Comparison of ENCODE assay signal across 14 cellular contexts in genomic region chr20:58719258-58719657, GRCh38. TPM values are rescaled to one million over a fixed set of nuclear protein-coding genes. Genes with fewer than 3 reads are reported as not detected.
DNase-seq lines count a peak whose midpoint lies in the region; ATAC-seq and TF ChIP-seq lines count a peak whose summit lies in the region.
"Had no signal": no experiment of that assay in that cellular context is flagged by ENCODE, and none has a peak within 500 bp of the region (broad histone marks: within the 10 kb centered on the region; RNA-seq: fewer than 3 reads in every experiment).

No MANE protein-coding gene starts in this region.

- no peak overlapping the region for H3K4me3 Mint-ChIP-seq in activated CD8-positive, alpha-beta T cell treated with anti-CD3 and anti-CD28 coated beads, Interleukin-2, amount 10 ng/mL, durations not matched to agents 7 days and 5 days
- H3K4me3 Mint-ChIP-seq in activated CD8-positive, alpha-beta T cell treated with anti-CD3 and anti-CD28 coated beads for 36 hours = no peak overlapping the region
- H3K4me3 Mint-ChIP-seq: activated naive CD8-positive, alpha-beta T cell treated with anti-CD3 and anti-CD28 coated beads, Interleukin-2, amount 10 ng/mL, durations not matched to agents 7 days and 5 days had no signal

- H3K27ac ChIP-seq in spleen = no peak overlapping the region
- H3K27ac ChIP-seq: gastrocnemius medialis, SK-N-MC had no signal

- peaks cover 0 to 40% (median 8%) of the 10 kb centered on the region in 7 donors for H3K27me3 ChIP-seq in spleen (replicated peaks in 1 of 7)

- TF ChIP-seq POLR2A in NB4 (IDR thresholded peaks at IDR 0.05; ENCODE audit: extremely low read depth, insufficient read length) = no peak
- TF ChIP-seq POLR2A in spleen (IDR thresholded peaks at IDR 0.05) = no peak

- no peaks in the 10 kb centered on the region for H3K36me3 Mint-ChIP-seq in activated CD8-positive, alpha-beta T cell treated with anti-CD3 and anti-CD28 coated beads, Interleukin-2, amount 10 ng/mL, durations not matched to agents 7 days and 5 days (ENCODE audit: low read depth)
- H3K36me3 Mint-ChIP-seq in activated CD8-positive, alpha-beta T cell treated with anti-CD3 and anti-CD28 coated beads for 36 hours (ENCODE audit: low read depth) = no peaks in the 10 kb centered on the region
- H3K36me3 Mint-ChIP-seq: activated naive CD8-positive, alpha-beta T cell treated with anti-CD3 and anti-CD28 coated beads, Interleukin-2, amount 10 ng/mL, durations not matched to agents 7 days and 5 days had no signal

- WGBS in spleen, 5 donors = 72 to 95% (median 83%) methylated on average over 5 to 7 of the region's 7 CpGs

- intact Hi-C loops in activated CD8-positive, alpha-beta T cell treated with anti-CD3 and anti-CD28 coated beads for 36 hours (cut with micrococcal nuclease) = no loop called here
- intact Hi-C loops in spleen (cut with DNase I; ENCODE audit: low total_unique reads) = no loop called here

- TF ChIP-seq CTCF in activated CD8-positive, alpha-beta T cell treated with anti-CD3 and anti-CD28 coated beads for 36 hours (IDR thresholded peaks at IDR 0.05) = no peak
- TF ChIP-seq CTCF in NB4 (IDR thresholded peaks at IDR 0.05; ENCODE audit: low read depth, low read length) (no peak), spleen (IDR thresholded peaks at IDR 0.05 in 8 of 11, conservative IDR thresholded peaks at IDR 0.05 in 3 of 11) (no peak)

- no peaks in the 10 kb centered on the region for H3K9me3 Mint-ChIP-seq in activated CD8-positive, alpha-beta T cell treated with anti-CD3 and anti-CD28 coated beads, Interleukin-2, amount 10 ng/mL, durations not matched to agents 7 days and 5 days (ENCODE audit: insufficient read depth)
- H3K9me3 Mint-ChIP-seq in activated CD8-positive, alpha-beta T cell treated with anti-CD3 and anti-CD28 coated beads for 36 hours = no peaks in the 10 kb centered on the region
- H3K9me3 Mint-ChIP-seq: activated naive CD8-positive, alpha-beta T cell treated with anti-CD3 and anti-CD28 coated beads, Interleukin-2, amount 10 ng/mL, durations not matched to agents 7 days and 5 days had no signal

- POLR2A ChIA-PET in activated CD8-positive, alpha-beta T cell treated with anti-CD3 and anti-CD28 coated beads, Interleukin-2, amount 10 ng/mL, durations not matched to agents 7 days and 5 days (lab: Charles Lee) = no interaction called here
- POLR2A ChIA-PET in activated CD8-positive, alpha-beta T cell treated with anti-CD3 and anti-CD28 coated beads for 36 hours (lab: Charles Lee) = no interaction called here

- no peak overlapping the region for H3K27ac Mint-ChIP-seq in activated CD8-positive, alpha-beta T cell treated with anti-CD3 and anti-CD28 coated beads, Interleukin-2, amount 10 ng/mL, durations not matched to agents 7 days and 5 days
- H3K27ac Mint-ChIP-seq in activated CD8-positive, alpha-beta T cell treated with anti-CD3 and anti-CD28 coated beads for 36 hours = no peak overlapping the region
- H3K27ac Mint-ChIP-seq: activated naive CD8-positive, alpha-beta T cell treated with anti-CD3 and anti-CD28 coated beads, Interleukin-2, amount 10 ng/mL, durations not matched to agents 7 days and 5 days; progenitor cell of endocrine pancreas had no signal

- peak; percentile 9 for DNase-seq in activated CD8-positive, alpha-beta T cell treated with anti-CD3 and anti-CD28 coated beads, Interleukin-2, amount 10 ng/mL, durations not matched to agents 7 days and 5 days
- no peak for DNase-seq in activated CD8-positive, alpha-beta T cell treated with anti-CD3 and anti-CD28 coated beads for 36 hours
- DNase-seq in NB4 (ENCODE audit: low read depth) (peak; percentile 0), islet precursor cell (peak; percentile 37), spleen (peak; percentile 55), NCI-H2171 treated with DMSO at 0.1 percent for 48 hours (lab: John Stamatoyannopoulos, UW) (no peak), NCI-H2227 (lab: John Stamatoyannopoulos, UW; ENCODE audit: unreplicated experiment) (no peak)
- DNase-seq: GF-D8, NCI-H2227 treated with DMSO at 0.1 percent for 48 hours had no signal

- ATAC-seq in activated CD8-positive, alpha-beta T cell treated with anti-CD3 and anti-CD28 coated beads, Interleukin-2, amount 10 ng/mL, durations not matched to agents 7 days and 5 days = no peak
- no peak for ATAC-seq in activated CD8-positive, alpha-beta T cell treated with anti-CD3 and anti-CD28 coated beads for 36 hours
- no peak for ATAC-seq in HG02840 (IDR thresholded peaks at IDR 0.05; ENCODE audit: low FRiP score, unreplicated experiment)
- ATAC-seq: gastrocnemius medialis had no signal

- CTCF ChIA-PET in activated CD8-positive, alpha-beta T cell treated with anti-CD3 and anti-CD28 coated beads, Interleukin-2, amount 10 ng/mL, durations not matched to agents 7 days and 5 days (lab: Charles Lee) = interaction anchor here (0.6 kb wide), 1 partner anchor 313 kb away, joined by 3 read pairs; no protein-coding TSS in a partner anchor
- CTCF ChIA-PET in activated CD8-positive, alpha-beta T cell treated with anti-CD3 and anti-CD28 coated beads for 36 hours (lab: Charles Lee) = no interaction called here

- no peak overlapping the region for H3K4me3 ChIP-seq in NB4 (ENCODE audit: low read depth, low read length)
- H3K4me3 ChIP-seq in spleen = no peak overlapping the region
- H3K4me3 ChIP-seq: gastrocnemius medialis, SK-N-MC had no signal

- H3K27me3 Mint-ChIP-seq in activated CD8-positive, alpha-beta T cell treated with anti-CD3 and anti-CD28 coated beads, Interleukin-2, amount 10 ng/mL, durations not matched to agents 7 days and 5 days (ENCODE audit: low read depth) = peaks cover 24% of the 10 kb centered on the region
- H3K27me3 Mint-ChIP-seq in activated CD8-positive, alpha-beta T cell treated with anti-CD3 and anti-CD28 coated beads for 36 hours = peaks cover 27% of the 10 kb centered on the region

- no peaks in the 10 kb centered on the region for H3K4me1 ChIP-seq in spleen
- H3K4me1 ChIP-seq: gastrocnemius medialis had no signal

- H3K9me3 ChIP-seq in spleen = no peaks in the 10 kb centered on the region
- H3K9me3 ChIP-seq: gastrocnemius medialis had no signal

- H3K36me3 ChIP-seq in spleen = peaks cover 0 to 27% (median 14%) of the 10 kb centered on the region in 6 donors
- H3K36me3 ChIP-seq: gastrocnemius medialis had no signal

- H3K4me1 Mint-ChIP-seq in activated CD8-positive, alpha-beta T cell treated with anti-CD3 and anti-CD28 coated beads, Interleukin-2, amount 10 ng/mL, durations not matched to agents 7 days and 5 days (ENCODE audit: low read depth) = no peaks in the 10 kb centered on the region
- no peaks in the 10 kb centered on the region for H3K4me1 Mint-ChIP-seq in activated CD8-positive, alpha-beta T cell treated with anti-CD3 and anti-CD28 coated beads for 36 hours (ENCODE audit: low read depth)
- H3K4me1 Mint-ChIP-seq: activated naive CD8-positive, alpha-beta T cell treated with anti-CD3 and anti-CD28 coated beads, Interleukin-2, amount 10 ng/mL, durations not matched to agents 7 days and 5 days had no signal

RNA-seq across cellular contexts. Expression of gene NPEPL1, which starts 26.7 kb away (rescaled TPM):
- 10 to 100 TPM; 22.9 to 26.8 TPM for total RNA-seq in activated CD8-positive, alpha-beta T cell treated with anti-CD3 and anti-CD28 coated beads, Interleukin-2, amount 10 ng/mL, durations not matched to agents 7 days and 5 days
- 10 to 100 TPM; 15.4 to 17.1 TPM for total RNA-seq in activated CD8-positive, alpha-beta T cell treated with anti-CD3 and anti-CD28 coated beads for 36 hours
- 10 to 100 TPM; 31.7 to 61.7 (median 56.4) TPM for total RNA-seq in spleen
- polyA plus RNA-seq in spleen = 10 to 100 TPM; 19.3 to 56.7 (median 50.6) TPM

Comparison
In these comparisons a context has a peak if more than half of its experiments do, and no peak if none do; other contexts are left out.
1. DNase-seq: peak in activated CD8-positive, alpha-beta T cell treated with anti-CD3 and anti-CD28 coated beads, Interleukin-2, amount 10 ng/mL, durations not matched to agents 7 days and 5 days (single experiment), NB4 (single experiment), islet precursor cell (single experiment) and spleen (single experiment); none in activated CD8-positive, alpha-beta T cell treated with anti-CD3 and anti-CD28 coated beads for 36 hours (single experiment), NCI-H2171 treated with DMSO at 0.1 percent for 48 hours (single experiment) and NCI-H2227 (single experiment).